In the genomic region with DNA sequence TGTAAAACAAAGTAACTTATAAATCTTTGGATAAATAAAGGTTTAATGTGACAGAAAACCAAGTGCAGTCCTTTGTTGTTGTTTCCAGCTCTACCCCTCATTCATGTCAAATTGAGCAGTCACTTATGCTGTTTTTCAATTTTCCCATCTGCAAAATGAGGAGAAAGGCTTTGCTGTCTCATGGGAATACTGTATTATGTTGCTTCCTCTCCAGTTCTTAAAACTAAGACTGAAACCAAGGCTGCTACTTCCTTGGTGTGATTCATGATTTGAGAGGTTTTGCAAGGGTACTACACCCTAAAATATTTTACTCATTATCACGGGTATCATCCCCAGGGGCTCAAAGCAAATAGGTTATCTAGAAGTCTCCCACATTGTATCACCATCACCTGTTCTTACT, we compare ENCODE assay signal across 15 cellular contexts.
DNase-seq lines count a peak whose midpoint lies in the region; ATAC-seq, FAIRE-seq and TF ChIP-seq lines count a peak whose summit lies in the region.
"Had no signal": no experiment of that assay in that cellular context is flagged by ENCODE, and none has a peak within 500 bp of the region (broad histone marks: within the 10 kb centered on the region; RNA-seq: fewer than 3 reads in every experiment).

No MANE protein-coding gene starts in this region.

- peaks cover 18% of the 10 kb centered on the region for H3K9me3 Mint-ChIP-seq in osteocyte (ENCODE audit: unreplicated experiment)
- no peaks in the 10 kb centered on the region for H3K9me3 Mint-ChIP-seq in HFFc6

- H3K27me3 Mint-ChIP-seq in osteocyte (ENCODE audit: unreplicated experiment) (no peaks in the 10 kb centered on the region), HFFc6 (ENCODE audit: insufficient read depth) (no peaks in the 10 kb centered on the region; the same call in 1 of the 2 replicates)
- H3K27me3 Mint-ChIP-seq: dendritic cell treated with granulocyte-macrophage colony-stimulating factor and Interleukin-4, amounts not matched to agents 40 ng/mL and 50 ng/mL, for 4 days; naive B cell had no signal

- H3K27ac Mint-ChIP-seq in osteocyte (ENCODE audit: unreplicated experiment) = peak overlapping the region; percentile 89
- no peak overlapping the region for H3K27ac Mint-ChIP-seq in HFFc6
- H3K27ac Mint-ChIP-seq: activated CD8-positive, alpha-beta T cell treated with anti-CD3 and anti-CD28 coated beads, Interleukin-2, amount 10 ng/mL, durations not matched to agents 7 days and 5 days; dendritic cell treated with granulocyte-macrophage colony-stimulating factor and Interleukin-4, amounts not matched to agents 40 ng/mL and 50 ng/mL, for 4 days had no signal

- H3K4me3 Mint-ChIP-seq in osteocyte (ENCODE audit: unreplicated experiment) = no peak overlapping the region
- no peak overlapping the region for H3K4me3 Mint-ChIP-seq in HFFc6
- H3K4me3 Mint-ChIP-seq: activated CD8-positive, alpha-beta T cell treated with anti-CD3 and anti-CD28 coated beads, Interleukin-2, amount 10 ng/mL, durations not matched to agents 7 days and 5 days; dendritic cell treated with granulocyte-macrophage colony-stimulating factor and Interleukin-4, amounts not matched to agents 40 ng/mL and 50 ng/mL, for 4 days; naive B cell had no signal

- DNase-seq in GM19239 (ENCODE audit: insufficient read length, low spot score) (no peak), LHCN-M2 (ENCODE audit: low read depth) (peak; percentile 6), osteocyte (ENCODE audit: extremely low spot score, unreplicated experiment) (no peak), HFFc6 (no peak), dedifferentiated amniotic fluid mesenchymal stem cell (ENCODE audit: extremely low spot score) (no peak), COR-L47 (lab: John Stamatoyannopoulos, UW) (no peak)
- DNase-seq: activated CD8-positive, alpha-beta T cell treated with anti-CD3 and anti-CD28 coated beads, Interleukin-2, amount 10 ng/mL, durations not matched to agents 7 days and 5 days; activated effector memory CD4-positive, alpha-beta T cell treated with anti-CD3 and anti-CD28 coated beads, Interleukin-2, amount 50 U/mL, for 16 hours; C1 segment of cervical spinal cord; hypothalamus; naive B cell; OCI-M1 had no signal

- H3K36me3 Mint-ChIP-seq in osteocyte (ENCODE audit: unreplicated experiment) (no peaks in the 10 kb centered on the region), HFFc6 (ENCODE audit: low read depth) (no peaks in the 10 kb centered on the region)
- H3K36me3 Mint-ChIP-seq: naive B cell had no signal

- TF ChIP-seq CTCF in osteocyte (IDR thresholded peaks at IDR 0.05) (no peak), HFFc6 (IDR thresholded peaks at IDR 0.05) (no peak)

- FAIRE-seq in GM19239 (lab: Jason Lieb, UNC) = peak; percentile 37
- FAIRE-seq: H54 had no signal

- H3K4me1 Mint-ChIP-seq in osteocyte (ENCODE audit: unreplicated experiment) = peaks cover 74% of the 10 kb centered on the region
- peaks cover 23% of the 10 kb centered on the region for H3K4me1 Mint-ChIP-seq in HFFc6 (ENCODE audit: low read depth)
- H3K4me1 Mint-ChIP-seq: naive B cell had no signal

- ATAC-seq in HG02678 (IDR thresholded peaks at IDR 0.05; ENCODE audit: unreplicated experiment) = peak; percentile 35
- ATAC-seq: activated CD8-positive, alpha-beta T cell treated with anti-CD3 and anti-CD28 coated beads, Interleukin-2, amount 10 ng/mL, durations not matched to agents 7 days and 5 days had no signal
